In the genomic region with DNA sequence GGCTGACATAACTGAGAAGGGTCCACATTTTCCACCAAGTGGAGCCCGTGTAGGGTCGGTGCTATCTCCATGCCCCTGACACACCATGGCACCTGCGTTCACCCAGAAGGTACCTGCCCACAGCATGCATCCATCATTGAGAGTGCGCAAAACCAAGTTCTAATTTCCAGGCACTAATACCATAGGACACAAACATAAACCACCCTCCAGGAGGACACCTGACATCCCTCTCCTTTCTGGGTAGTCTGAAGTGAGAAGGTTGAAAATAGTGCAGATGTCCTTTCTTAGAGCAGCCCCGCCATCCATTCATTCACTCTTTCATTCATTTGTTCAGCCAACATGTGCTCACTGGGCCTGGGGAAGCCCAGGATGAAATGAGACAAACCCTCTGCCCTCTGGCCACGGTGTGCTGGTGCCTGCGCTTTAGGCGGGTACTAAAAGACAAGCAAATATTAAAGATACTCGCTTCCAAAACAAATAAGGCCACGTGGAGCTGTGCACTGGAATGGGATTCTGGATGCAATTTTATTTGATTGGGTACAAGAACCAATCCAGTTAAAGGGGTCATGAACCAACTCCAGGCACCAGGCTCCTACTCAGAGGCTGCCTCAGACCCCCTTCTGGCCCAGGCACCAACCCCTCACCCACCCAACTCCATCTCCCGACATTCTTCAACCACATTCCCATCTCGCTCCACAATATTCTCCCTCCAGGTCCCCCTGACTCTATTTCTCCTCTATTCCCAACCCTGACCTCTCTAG, we compare ENCODE assay signal across 8 cellular contexts. TPM values are rescaled to one million over a fixed set of nuclear protein-coding genes. Genes with fewer than 3 reads are reported as not detected.
DNase-seq lines count a peak whose midpoint lies in the region; ATAC-seq, FAIRE-seq and TF ChIP-seq lines count a peak whose summit lies in the region.

No MANE protein-coding gene starts in this region.

- H3K4me3 Mint-ChIP-seq in activated naive CD8-positive, alpha-beta T cell, result peak overlapping the region; percentile 79

- peak overlapping the region; percentile 76 for H3K9ac ChIP-seq in SK-N-SH
- H3K9ac ChIP-seq in kidney (ENCODE audit: low read length in 2 of 2), result peak overlapping the region in 1 of 2 donors; percentile 74
- H3K9ac ChIP-seq in stomach smooth muscle (ENCODE audit: low read length in 2 of 2), result peak overlapping the region; percentile 66 to 82

- CTCF ChIA-PET in SK-N-SH (lab: Yijun Ruan, JAX), result interaction anchor here (1.2 to 2.5 kb wide), 4 partner anchors 12 to 513 kb away, joined by 3 to 10 read pairs (median 6); no protein-coding TSS in a partner anchor

- TF ChIP-seq CTCF in SK-N-SH (IDR thresholded peaks at IDR 0.05) (no peak), kidney (IDR thresholded peaks at IDR 0.05; ENCODE audit: borderline replicate concordance, extremely low read depth, insufficient read depth) (no peak)

- H3K9me3 ChIP-seq in SK-N-SH (no peaks in the 10 kb centered on the region), kidney (ENCODE audit: control insufficient read depth in 1 of 2, low read length in 2 of 2) (no peaks in the 10 kb centered on the region), stomach smooth muscle (ENCODE audit: control insufficient read depth in 2 of 2, low read length in 2 of 2) (no peaks in the 10 kb centered on the region)

- H3K4me1 ChIP-seq in SK-N-SH (ENCODE audit: control insufficient read depth in 1 of 2, insufficient read depth in 2 of 2, low read depth in 1 of 2, low read length in 1 of 2), result peaks cover 10 to 14% of the 10 kb centered on the region in 2 experiments; a peak in 3 of 4 replicates
- H3K4me1 ChIP-seq in kidney (ENCODE audit: control insufficient read depth in 1 of 2, insufficient read depth in 1 of 2, low read depth in 1 of 2, low read length in 2 of 2), result peaks cover 16 to 22% of the 10 kb centered on the region in 2 donors
- peaks cover 26% of the 10 kb centered on the region for H3K4me1 ChIP-seq in stomach smooth muscle (ENCODE audit: control insufficient read depth, insufficient read depth, low read length)

- no peaks in the 10 kb centered on the region for H4K20me1 ChIP-seq in SK-N-SH (ENCODE audit: insufficient read depth)

- no peak for TF ChIP-seq RAD21 in SK-N-SH (IDR thresholded peaks at IDR 0.05; ENCODE audit: low read length)

- POLR2A ChIA-PET in SK-N-SH (lab: Yijun Ruan, JAX), result no interaction called here

- no peaks in the 10 kb centered on the region for H3K36me3 ChIP-seq in SK-N-SH (replicated peaks in 1 of 2; ENCODE audit: control insufficient read depth in 1 of 2, insufficient read depth in 2 of 2, low read length in 1 of 2)
- no peaks in the 10 kb centered on the region for H3K36me3 ChIP-seq in kidney (ENCODE audit: control insufficient read depth in 1 of 2, insufficient read depth in 2 of 2, low read length in 2 of 2)
- H3K36me3 ChIP-seq in stomach smooth muscle (ENCODE audit: control insufficient read depth in 2 of 2, insufficient read depth in 2 of 2, low read length in 2 of 2), result no peaks in the 10 kb centered on the region

- no peaks in the 10 kb centered on the region for H3K36me3 Mint-ChIP-seq in activated naive CD8-positive, alpha-beta T cell

- H3K4me2 ChIP-seq in SK-N-SH, result peak overlapping the region; percentile 98

- FAIRE-seq in kidney (lab: Jason Lieb, UNC), result no peak

- intact Hi-C loops in kidney (cut with DNase I), result no loop called here

- 73% methylated on average over 12 of the region's 12 CpGs for WGBS in SK-N-SH (ENCODE audit: low lambda C conversion rate)

- no peak for DNase-seq in SK-N-SH
- DNase-seq in kidney, result no peak
- no peak for DNase-seq in cerebellar cortex (ENCODE audit: low spot score)
- DNase-seq in UCSD-AML1 (lab: John Stamatoyannopoulos, UW; ENCODE audit: unreplicated experiment), result no peak

- no peaks in the 10 kb centered on the region for H3K27me3 ChIP-seq in SK-N-SH (ENCODE audit: insufficient read depth)
- no peaks in the 10 kb centered on the region for H3K27me3 ChIP-seq in stomach smooth muscle (ENCODE audit: control insufficient read depth in 1 of 2, insufficient read depth in 2 of 2, low read length in 2 of 2)

- peaks cover 9% of the 10 kb centered on the region for H3K27me3 Mint-ChIP-seq in activated naive CD8-positive, alpha-beta T cell

- H2AFZ ChIP-seq in SK-N-SH (ENCODE audit: low read depth), result 0 out of 2 replicates have a peak overlapping the region, but pooled peaks have one; percentile 56

- H3K4me3 ChIP-seq in SK-N-SH (ENCODE audit: low read depth in 2 of 2, low read length in 1 of 2), result peak overlapping the region; percentile 71 to 89
- H3K4me3 ChIP-seq in kidney (ENCODE audit: low read length in 2 of 2), result peak overlapping the region; percentile 73 to 82
- peak overlapping the region; percentile 67 to 89 for H3K4me3 ChIP-seq in stomach smooth muscle (ENCODE audit: low read length in 2 of 2)

- no peak for ATAC-seq in SK-N-SH treated with all-trans-retinoic acid at 6 μM for 48 hours
- no peak for ATAC-seq in HG03045 (IDR thresholded peaks at IDR 0.05; ENCODE audit: unreplicated experiment)

- H3K27ac ChIP-seq in SK-N-SH (ENCODE audit: low read depth in 2 of 2, low read length in 1 of 2), result no peak overlapping the region; a peak in 1 of 4 replicates
- H3K27ac ChIP-seq in kidney (ENCODE audit: low read depth in 2 of 2, low read length in 2 of 2), result no peak overlapping the region
- H3K27ac ChIP-seq in stomach smooth muscle (ENCODE audit: low read length), result no peak overlapping the region

- H3K9me3 Mint-ChIP-seq in activated naive CD8-positive, alpha-beta T cell (ENCODE audit: low read depth), result no peaks in the 10 kb centered on the region

- H3K4me1 Mint-ChIP-seq in activated naive CD8-positive, alpha-beta T cell (ENCODE audit: low read depth), result peaks cover 4% of the 10 kb centered on the region

- no peak for TF ChIP-seq EP300 in SK-N-SH (IDR thresholded peaks at IDR 0.05; ENCODE audit: borderline replicate concordance in 1 of 2, low read depth in 1 of 2, low read length in 1 of 2)

- peaks cover 36% of the 10 kb centered on the region for H3K79me2 ChIP-seq in SK-N-SH (ENCODE audit: insufficient read depth)

- no peaks in the 10 kb centered on the region for H3K9me2 ChIP-seq in SK-N-SH

- H3F3A ChIP-seq in SK-N-SH (replicated peaks; ENCODE audit: insufficient read depth), result no peaks in the 10 kb centered on the region

- H3K27ac Mint-ChIP-seq in activated naive CD8-positive, alpha-beta T cell, result no peak overlapping the region

TF ChIP-seq in SK-N-SH, 30 proteins besides CTCF, POLR2A, EP300 and RAD21 (continues in another document):
- TF ChIP-seq, protein P1, sequence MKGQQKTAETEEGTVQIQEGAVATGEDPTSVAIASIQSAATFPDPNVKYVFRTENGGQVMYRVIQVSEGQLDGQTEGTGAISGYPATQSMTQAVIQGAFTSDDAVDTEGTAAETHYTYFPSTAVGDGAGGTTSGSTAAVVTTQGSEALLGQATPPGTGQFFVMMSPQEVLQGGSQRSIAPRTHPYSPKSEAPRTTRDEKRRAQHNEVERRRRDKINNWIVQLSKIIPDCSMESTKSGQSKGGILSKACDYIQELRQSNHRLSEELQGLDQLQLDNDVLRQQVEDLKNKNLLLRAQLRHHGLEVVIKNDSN (IDR thresholded peaks at IDR 0.05; ENCODE audit: borderline replicate concordance, low read depth), result no peak
- no peak for TF ChIP-seq JUND (IDR thresholded peaks at IDR 0.05)
- no peak for TF ChIP-seq EZH2phosphoT487 (IDR thresholded peaks at IDR 0.05; ENCODE audit: borderline replicate concordance, low read depth)
- TF ChIP-seq FOXJ3 (CRISPR knock-in tag; IDR thresholded peaks at IDR 0.05), result no peak
- no peak for TF ChIP-seq MXI1 (IDR thresholded peaks at IDR 0.05; ENCODE audit: low read depth, low read length)
- no peak for TF ChIP-seq GABPA (IDR thresholded peaks at IDR 0.05; ENCODE audit: low read depth)
- no peak for TF ChIP-seq ELF1 (IDR thresholded peaks at IDR 0.05)
- no peak for TF ChIP-seq TCF12 (IDR thresholded peaks at IDR 0.05)
- no peak for TF ChIP-seq SIN3A (IDR thresholded peaks at IDR 0.05; ENCODE audit: borderline replicate concordance, low read depth, low read length)
- TF ChIP-seq SMC3 (IDR thresholded peaks at IDR 0.05; ENCODE audit: low read depth, low read length), result no peak
- TF ChIP-seq POLR2AphosphoS5 (IDR thresholded peaks at IDR 0.05; ENCODE audit: low read depth, low read length), result no peak

TF ChIP-seq in SK-N-SH treated with all-trans-retinoic acid at 6 μM for 48 hours, 23 proteins besides CTCF, POLR2A, EP300 and RAD21:
- no peak for TF ChIP-seq CSDC2 (CRISPR knock-in tag; IDR thresholded peaks at IDR 0.05)
- TF ChIP-seq ARNTL (CRISPR knock-in tag; IDR thresholded peaks at IDR 0.05; ENCODE audit: borderline replicate concordance, low read depth), result no peak
- TF ChIP-seq OSR1 (CRISPR knock-in tag; IDR thresholded peaks at IDR 0.05), result no peak
- TF ChIP-seq ZNF565 (CRISPR knock-in tag; conservative IDR thresholded peaks at IDR 0.05; ENCODE audit: low read depth), result no peak
- no peak for TF ChIP-seq ZFP3 (CRISPR knock-in tag; IDR thresholded peaks at IDR 0.05)

RNA-seq across cellular contexts. Expression of a gene that starts 1.2 kb away (rescaled TPM):
- polyA plus RNA-seq in SK-N-SH (2012; rRNA removed), result 42.5 and 43.1 TPM in 2 replicates
- polyA plus RNA-seq in SK-N-SH (2012; cell fraction: cytosol; rRNA removed), result 36.2 and 41.2 TPM in 2 replicates
- polyA plus RNA-seq in SK-N-SH (2012; cell fraction: nucleus; rRNA removed), result 32.3 and 42.8 TPM in 2 replicates
- total RNA-seq in kidney, result 48.3 TPM
- polyA plus RNA-seq in kidney (ENCODE audit: insufficient read depth, low read depth, low replicate concordance), result 23.4 TPM
